In the genomic region with DNA sequence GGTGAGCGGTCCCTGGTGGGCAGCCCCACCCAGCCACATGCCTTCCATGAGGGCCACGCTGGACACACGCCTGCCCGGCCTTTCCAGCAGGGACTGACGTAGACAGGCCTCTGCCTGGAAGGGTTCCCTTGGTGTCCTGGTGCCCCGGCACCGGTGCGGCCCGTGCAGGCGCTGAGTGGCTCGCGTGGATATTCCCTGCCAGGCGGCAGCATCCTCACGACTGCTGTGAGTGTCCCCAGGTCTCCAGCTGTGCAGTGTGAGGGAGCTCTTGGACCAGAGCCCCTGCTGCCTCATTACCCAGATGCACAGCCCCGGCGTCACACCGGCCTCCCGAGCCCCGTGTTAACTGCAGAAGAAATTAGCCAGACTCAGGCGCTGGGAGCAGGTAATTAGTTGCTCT, we compare ENCODE assay signal across 1 cellular context.
TF ChIP-seq lines count a peak whose summit lies in the region.

No MANE protein-coding gene starts in this region.

TF ChIP-seq in GM23338, 12 proteins besides CTCF, POLR2A, EP300 and RAD21 (continued from another document):
- TF ChIP-seq, protein P1, sequence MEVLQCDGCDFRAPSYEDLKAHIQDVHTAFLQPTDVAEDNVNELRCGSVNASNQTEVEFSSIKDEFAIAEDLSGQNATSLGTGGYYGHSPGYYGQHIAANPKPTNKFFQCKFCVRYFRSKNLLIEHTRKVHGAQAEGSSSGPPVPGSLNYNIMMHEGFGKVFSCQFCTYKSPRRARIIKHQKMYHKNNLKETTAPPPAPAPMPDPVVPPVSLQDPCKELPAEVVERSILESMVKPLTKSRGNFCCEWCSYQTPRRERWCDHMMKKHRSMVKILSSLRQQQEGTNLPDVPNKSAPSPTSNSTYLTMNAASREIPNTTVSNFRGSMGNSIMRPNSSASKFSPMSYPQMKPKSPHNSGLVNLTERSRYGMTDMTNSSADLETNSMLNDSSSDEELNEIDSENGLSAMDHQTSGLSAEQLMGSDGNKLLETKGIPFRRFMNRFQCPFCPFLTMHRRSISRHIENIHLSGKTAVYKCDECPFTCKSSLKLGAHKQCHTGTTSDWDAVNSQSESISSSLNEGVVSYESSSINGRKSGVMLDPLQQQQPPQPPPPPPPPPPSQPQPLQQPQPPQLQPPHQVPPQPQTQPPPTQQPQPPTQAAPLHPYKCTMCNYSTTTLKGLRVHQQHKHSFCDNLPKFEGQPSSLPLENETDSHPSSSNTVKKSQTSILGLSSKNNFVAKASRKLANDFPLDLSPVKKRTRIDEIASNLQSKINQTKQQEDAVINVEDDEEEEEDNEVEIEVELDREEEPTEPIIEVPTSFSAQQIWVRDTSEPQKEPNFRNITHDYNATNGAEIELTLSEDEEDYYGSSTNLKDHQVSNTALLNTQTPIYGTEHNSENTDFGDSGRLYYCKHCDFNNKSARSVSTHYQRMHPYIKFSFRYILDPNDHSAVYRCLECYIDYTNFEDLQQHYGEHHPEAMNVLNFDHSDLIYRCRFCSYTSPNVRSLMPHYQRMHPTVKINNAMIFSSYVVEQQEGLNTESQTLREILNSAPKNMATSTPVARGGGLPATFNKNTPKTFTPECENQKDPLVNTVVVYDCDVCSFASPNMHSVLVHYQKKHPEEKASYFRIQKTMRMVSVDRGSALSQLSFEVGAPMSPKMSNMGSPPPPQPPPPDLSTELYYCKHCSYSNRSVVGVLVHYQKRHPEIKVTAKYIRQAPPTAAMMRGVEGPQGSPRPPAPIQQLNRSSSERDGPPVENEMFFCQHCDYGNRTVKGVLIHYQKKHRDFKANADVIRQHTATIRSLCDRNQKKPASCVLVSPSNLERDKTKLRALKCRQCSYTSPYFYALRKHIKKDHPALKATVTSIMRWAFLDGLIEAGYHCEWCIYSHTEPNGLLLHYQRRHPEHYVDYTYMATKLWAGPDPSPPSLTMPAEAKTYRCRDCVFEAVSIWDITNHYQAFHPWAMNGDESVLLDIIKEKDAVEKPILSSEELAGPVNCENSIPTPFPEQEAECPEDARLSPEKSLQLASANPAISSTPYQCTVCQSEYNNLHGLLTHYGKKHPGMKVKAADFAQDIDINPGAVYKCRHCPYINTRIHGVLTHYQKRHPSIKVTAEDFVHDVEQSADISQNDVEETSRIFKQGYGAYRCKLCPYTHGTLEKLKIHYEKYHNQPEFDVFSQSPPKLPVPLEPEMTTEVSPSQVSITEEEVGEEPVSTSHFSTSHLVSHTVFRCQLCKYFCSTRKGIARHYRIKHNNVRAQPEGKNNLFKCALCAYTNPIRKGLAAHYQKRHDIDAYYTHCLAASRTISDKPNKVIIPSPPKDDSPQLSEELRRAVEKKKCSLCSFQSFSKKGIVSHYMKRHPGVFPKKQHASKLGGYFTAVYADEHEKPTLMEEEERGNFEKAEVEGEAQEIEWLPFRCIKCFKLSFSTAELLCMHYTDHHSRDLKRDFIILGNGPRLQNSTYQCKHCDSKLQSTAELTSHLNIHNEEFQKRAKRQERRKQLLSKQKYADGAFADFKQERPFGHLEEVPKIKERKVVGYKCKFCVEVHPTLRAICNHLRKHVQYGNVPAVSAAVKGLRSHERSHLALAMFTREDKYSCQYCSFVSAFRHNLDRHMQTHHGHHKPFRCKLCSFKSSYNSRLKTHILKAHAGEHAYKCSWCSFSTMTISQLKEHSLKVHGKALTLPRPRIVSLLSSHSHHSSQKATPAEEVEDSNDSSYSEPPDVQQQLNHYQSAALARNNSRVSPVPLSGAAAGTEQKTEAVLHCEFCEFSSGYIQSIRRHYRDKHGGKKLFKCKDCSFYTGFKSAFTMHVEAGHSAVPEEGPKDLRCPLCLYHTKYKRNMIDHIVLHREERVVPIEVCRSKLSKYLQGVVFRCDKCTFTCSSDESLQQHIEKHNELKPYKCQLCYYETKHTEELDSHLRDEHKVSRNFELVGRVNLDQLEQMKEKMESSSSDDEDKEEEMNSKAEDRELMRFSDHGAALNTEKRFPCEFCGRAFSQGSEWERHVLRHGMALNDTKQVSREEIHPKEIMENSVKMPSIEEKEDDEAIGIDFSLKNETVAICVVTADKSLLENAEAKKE (CRISPR knock-in tag; IDR thresholded peaks at IDR 0.05), result no peak
- no peak for TF ChIP-seq CREB1 (CRISPR knock-in tag; IDR thresholded peaks at IDR 0.05; ENCODE audit: low read depth)
- no peak for TF ChIP-seq NANOG (IDR thresholded peaks at IDR 0.05; ENCODE audit: borderline replicate concordance)
- TF ChIP-seq POLR2AphosphoS5 (IDR thresholded peaks at IDR 0.05; ENCODE audit: low read depth), result no peak
